ENCODE assay signal across 8 cellular contexts in the genomic region with DNA sequence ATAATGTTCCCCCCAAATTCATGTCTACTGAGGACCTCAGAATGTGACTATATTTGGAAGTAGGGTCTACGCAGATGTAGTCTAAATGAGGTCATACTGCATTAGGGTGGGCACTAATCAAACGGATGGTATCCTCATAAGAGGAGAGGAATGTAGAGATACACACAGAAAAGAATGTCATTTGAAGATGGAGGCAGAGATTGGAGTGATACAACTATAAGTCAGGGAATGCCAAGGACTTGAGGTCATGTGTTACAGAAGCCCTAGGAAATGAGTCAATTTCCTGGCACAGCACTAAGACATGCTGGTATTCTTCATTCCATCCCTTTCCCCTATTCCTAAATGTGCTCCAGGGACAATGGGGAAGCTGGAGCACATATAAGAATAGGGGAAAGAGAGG. TPM values are rescaled to one million over a fixed set of nuclear protein-coding genes. Genes with fewer than 3 reads are reported as not detected.
DNase-seq lines count a peak whose midpoint lies in the region; ATAC-seq and TF ChIP-seq lines count a peak whose summit lies in the region.

No MANE protein-coding gene starts in this region.

- H3K9ac ChIP-seq in endodermal cell (ENCODE audit: extremely low read depth, low read length, poor library complexity, severe bottlenecking), result no peak overlapping the region

- peak; percentile 80 for DNase-seq in AG08395 (ENCODE audit: low spot score)
- no peak for DNase-seq in breast epithelium (ENCODE audit: low spot score in 2 of 2)
- DNase-seq in lung (ENCODE audit: low spot score), result no peak
- DNase-seq in endodermal cell, result no peak
- no peak for DNase-seq in left lobe of liver (ENCODE audit: low spot score)
- DNase-seq in central memory CD4-positive, alpha-beta T cell, result no peak

- H3K4me1 ChIP-seq in breast epithelium, result no peaks in the 10 kb centered on the region
- peaks cover 7 to 31% of the 10 kb centered on the region in 2 donors for H3K4me1 ChIP-seq in lung (ENCODE audit: control insufficient read depth in 2 of 2, insufficient read depth in 2 of 2, low read length in 2 of 2)
- no peaks in the 10 kb centered on the region for H3K4me1 ChIP-seq in endodermal cell (ENCODE audit: control insufficient read depth, insufficient read depth, low read length)

- H3K27me3 ChIP-seq in breast epithelium, result no peaks in the 10 kb centered on the region
- H3K27me3 ChIP-seq in lung (ENCODE audit: control insufficient read depth, insufficient read depth), result no peaks in the 10 kb centered on the region
- H3K27me3 ChIP-seq in endodermal cell (ENCODE audit: control insufficient read depth, insufficient read depth, low read length, poor library complexity, severe bottlenecking), result no peaks in the 10 kb centered on the region

- H3K9me3 ChIP-seq in breast epithelium, result no peaks in the 10 kb centered on the region
- no peaks in the 10 kb centered on the region for H3K9me3 ChIP-seq in lung (ENCODE audit: control insufficient read depth in 2 of 2, insufficient read depth in 1 of 2, low read length in 1 of 2)
- H3K9me3 ChIP-seq in endodermal cell (ENCODE audit: control insufficient read depth, low read length), result no peaks in the 10 kb centered on the region

- TF ChIP-seq POLR2A in breast epithelium (IDR thresholded peaks at IDR 0.05), result no peak

- H3K36me3 ChIP-seq in breast epithelium (no peaks in the 10 kb centered on the region), lung (ENCODE audit: control insufficient read depth in 2 of 2, insufficient read depth in 2 of 2, low read length in 2 of 2) (no peaks in the 10 kb centered on the region), endodermal cell (ENCODE audit: control insufficient read depth, insufficient read depth, low read length) (no peaks in the 10 kb centered on the region)

- H3K36me3 Mint-ChIP-seq in IgD-negative memory B cell (peaks cover 2% of the 10 kb centered on the region), endodermal cell (ENCODE audit: low read depth) (no peaks in the 10 kb centered on the region)

- peak overlapping the region in 3 of 4 donors; percentile 1 to 64 (median 7) for H3K4me3 Mint-ChIP-seq in IgD-negative memory B cell
- H3K4me3 Mint-ChIP-seq in endodermal cell, result no peak overlapping the region

- H3K27ac Mint-ChIP-seq in IgD-negative memory B cell (peak overlapping the region in 1 of 3 donors; percentile 21), endodermal cell (no peak overlapping the region)

- H3K27ac ChIP-seq in breast epithelium (peak overlapping the region; percentile 33 to 85), lung (ENCODE audit: low read depth in 1 of 2, low read length in 1 of 2) (peak overlapping the region in 1 of 2 donors; percentile 86), endodermal cell (ENCODE audit: low read depth, low read length) (no peak overlapping the region)

- TF ChIP-seq CTCF in breast epithelium (IDR thresholded peaks at IDR 0.05) (no peak), lung (IDR thresholded peaks at IDR 0.05; ENCODE audit: control extremely low read depth, extremely low read depth) (no peak), endodermal cell (conservative IDR thresholded peaks at IDR 0.05) (no peak)

- intact Hi-C loops in breast epithelium (cut with DNase I; ENCODE audit: low total_unique reads), result no loop called here

- peaks cover 20 to 28% (median 27%) of the 10 kb centered on the region in 3 donors for H3K4me1 Mint-ChIP-seq in IgD-negative memory B cell
- peaks cover 5% of the 10 kb centered on the region for H3K4me1 Mint-ChIP-seq in endodermal cell

- ATAC-seq in lung (ENCODE audit: insufficient read depth, low FRiP score) (peak; percentile 62), left lobe of liver (no peak), GM18907 (IDR thresholded peaks at IDR 0.05; ENCODE audit: unreplicated experiment) (no peak)

- 62 to 78% methylated on average over 2 of the region's 2 CpGs for WGBS in lung, 2 donors
- WGBS in endodermal cell (ENCODE audit: insufficient coverage in 1 of 2, insufficient read length in 1 of 2), 2 experiments, result 83 to 91% methylated on average over 2 of the region's 2 CpGs

- H3K9me3 Mint-ChIP-seq in IgD-negative memory B cell (no peaks in the 10 kb centered on the region), endodermal cell (peaks cover 5% of the 10 kb centered on the region)

- H3K4me3 ChIP-seq in breast epithelium (no peak overlapping the region), lung (no peak overlapping the region), endodermal cell (ENCODE audit: low read length) (no peak overlapping the region)

- no peaks in the 10 kb centered on the region for H3K27me3 Mint-ChIP-seq in IgD-negative memory B cell
- no peaks in the 10 kb centered on the region for H3K27me3 Mint-ChIP-seq in endodermal cell (ENCODE audit: insufficient read depth)

RNA-seq across cellular contexts. Expression of a gene that starts 0.8 kb away (rescaled TPM):
- polyA plus RNA-seq in IgD-negative memory B cell, result 0.18 TPM
- 1 to 10 TPM; 1.6 to 8.0 (median 3.3) TPM for total RNA-seq in breast epithelium
- 1 to 10 TPM; 1.8 to 6.7 TPM for total RNA-seq in lung
- polyA plus RNA-seq in lung, result 1 to 10 TPM in 1 of 2 donors, under 1 TPM in 1; 0.87 to 4.3 TPM
- total RNA-seq in endodermal cell, result not detected
- polyA plus RNA-seq in endodermal cell (2013, experiment 1 of 2), result not detected
- not detected for polyA plus RNA-seq in endodermal cell (2013, experiment 2 of 2)
- 0.73 TPM for total RNA-seq in left lobe of liver

RNA-seq across cellular contexts. Expression of a gene that starts 59.2 kb away (rescaled TPM):
- polyA plus RNA-seq in IgD-negative memory B cell (0.35 TPM), lung (10 to 100 TPM in 1 of 2 donors, 1 to 10 TPM in 1; 4.1 to 30.7 TPM)
- total RNA-seq in breast epithelium (1 to 10 TPM; 1.6 to 3.1 (median 2.9) TPM), lung (10 to 100 TPM in 1 of 2 donors, 1 to 10 TPM in 1; 5.9 to 13.2 TPM), endodermal cell (under 1 TPM in 1 of 2 donors, not detected in 1; 1.00 TPM), left lobe of liver (1.0 TPM)
- polyA plus RNA-seq in endodermal cell (2013, experiment 1 of 2), result 0.25 TPM
- polyA plus RNA-seq in endodermal cell (2013, experiment 2 of 2), result 0.17 TPM
